Comparison of ENCODE assay signal across 11 cellular contexts in the genomic region with DNA sequence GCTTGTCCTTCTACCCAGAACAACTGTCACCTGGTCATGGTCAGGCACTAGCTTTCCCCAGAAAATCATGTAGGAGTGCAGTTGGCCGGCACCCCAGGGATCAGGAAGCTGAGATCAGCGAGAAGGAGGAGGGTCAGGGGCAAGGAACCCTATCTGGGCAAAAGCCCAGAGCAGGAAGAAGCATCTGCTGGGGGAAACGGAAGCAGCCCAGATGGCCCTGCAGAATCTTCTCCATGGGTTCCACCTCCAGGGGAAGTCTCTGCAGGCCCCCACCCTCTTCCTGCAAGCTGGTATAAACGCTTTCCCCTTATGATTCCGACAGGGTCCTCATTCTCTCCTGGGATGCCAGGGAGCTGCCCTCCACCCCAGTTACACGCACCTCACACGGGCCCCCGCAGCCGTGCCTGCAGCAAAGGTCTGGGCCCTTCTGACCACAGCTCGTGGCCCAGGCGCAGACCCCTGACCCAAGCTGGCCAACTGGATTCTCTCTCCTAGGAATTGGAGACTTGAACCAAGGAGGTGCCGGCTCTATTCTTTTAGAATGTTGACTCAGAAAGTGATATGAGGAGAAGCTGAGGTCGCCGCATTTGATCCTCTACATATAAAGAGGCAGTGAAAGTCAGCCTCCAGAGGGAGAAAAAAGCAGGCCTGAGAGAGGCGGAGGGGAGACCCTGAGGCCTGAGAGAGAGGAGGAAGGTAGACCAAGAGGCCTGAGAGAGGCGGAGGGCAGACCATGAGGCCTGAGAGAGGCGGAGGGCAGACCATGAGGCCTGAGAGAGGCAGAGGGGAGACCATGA.
A peak's percentile ranks its signal among the peaks of the same experiment; 100 is the strongest.
DNase-seq lines count a peak whose midpoint lies in the region; ATAC-seq and TF ChIP-seq lines count a peak whose summit lies in the region.
"Had no signal": no experiment of that assay in that cellular context is flagged by ENCODE, and none has a peak within 500 bp of the region (broad histone marks: within the 10 kb centered on the region; RNA-seq: fewer than 3 reads in every experiment).

No MANE protein-coding gene starts in this region.

- H4K91ac ChIP-seq in IMR-90 (ENCODE audit: insufficient read depth, low read depth, low read length), result no peak overlapping the region

- H3K36me3 Mint-ChIP-seq in activated T-helper 17 cell treated with anti-CD3 and anti-CD28 coated beads, Interleukin-2, amount 50 U/mL, for 72 hours (ENCODE audit: low read depth), result no peaks in the 10 kb centered on the region
- H3K36me3 Mint-ChIP-seq in stimulated activated effector memory CD8-positive, alpha-beta T cell treated with anti-CD3 and anti-CD28 coated beads, Interleukin-12 subunit alpha, Interleukin-12 subunit beta, amount 100 ng/mL, for 72 hours, result peaks cover 10% of the 10 kb centered on the region
- no peaks in the 10 kb centered on the region for H3K36me3 Mint-ChIP-seq in type B pancreatic cell

- no peaks in the 10 kb centered on the region for H4K20me1 ChIP-seq in IMR-90 (ENCODE audit: insufficient read depth, low read length)

- H2AFZ ChIP-seq in IMR-90 (replicated peaks; ENCODE audit: low read length, poor library complexity), result no peak overlapping the region

- peaks cover 15% of the 10 kb centered on the region for H3K4me1 ChIP-seq in IMR-90 (ENCODE audit: control insufficient read depth, insufficient read depth, low read length)

- H2BK5ac ChIP-seq in IMR-90 (ENCODE audit: low read depth, low read length, poor library complexity, severe bottlenecking), result no peak overlapping the region

- no peaks in the 10 kb centered on the region for H3K27me3 ChIP-seq in IMR-90 (ENCODE audit: control insufficient read depth, insufficient read depth, low read length)

- 0 out of 2 replicates have a peak overlapping the region, but pooled peaks have one; percentile 18 for H3K4ac ChIP-seq in IMR-90 (ENCODE audit: low read depth, low read length)

- no peak overlapping the region for H3K9ac ChIP-seq in IMR-90 (ENCODE audit: low read depth, low read length)

- no peak overlapping the region for H3K14ac ChIP-seq in IMR-90 (replicated peaks; ENCODE audit: low read depth, low read length)

- dilution Hi-C loops in IMR-90 (cut with HindIII; ENCODE audit: low sequenced_read_pairs, unreplicated experiment), result no loop called here

- DNase-seq in IMR-90, result no peak
- DNase-seq in left lobe of liver (ENCODE audit: low spot score), result no peak
- no peak for DNase-seq in stimulated activated effector memory CD8-positive, alpha-beta T cell treated with anti-CD3 and anti-CD28 coated beads, Interleukin-12 subunit alpha, Interleukin-12 subunit beta, amount 100 ng/mL, for 72 hours (ENCODE audit: low spot score in 2 of 2)
- no peak for DNase-seq in type B pancreatic cell (ENCODE audit: extremely low spot score, unreplicated experiment)
- DNase-seq in DMS153 (lab: John Stamatoyannopoulos, UW), result no peak
- DNase-seq in activated CD8-positive, alpha-beta memory T cell treated with anti-CD3 and anti-CD28 coated beads for 24 hours, result no peak
- DNase-seq: activated gamma-delta T cell, HFFc6, NCI-H345 had no signal

- H4K5ac ChIP-seq in IMR-90 (ENCODE audit: low read depth, low read length), result no peak overlapping the region

- no peak for TF ChIP-seq RAD21 in IMR-90 (IDR thresholded peaks at IDR 0.05; ENCODE audit: low read length)

- H3K56ac ChIP-seq in IMR-90 (ENCODE audit: extremely low read depth, insufficient read depth, low read length), result no peak overlapping the region

- no peak overlapping the region for H3K27ac ChIP-seq in IMR-90 (ENCODE audit: insufficient read depth, low read length)

- TF ChIP-seq CTCF in IMR-90 (conservative IDR thresholded peaks at IDR 0.05; ENCODE audit: low read depth, low read length) (no peak), type B pancreatic cell (conservative IDR thresholded peaks at IDR 0.05) (no peak)

- POLR2A ChIA-PET in IMR-90 (lab: Charles Lee; ENCODE audit: unreplicated experiment), result no interaction called here

- in situ Hi-C loops in IMR-90 (cut with MboI; ENCODE audit: low sequenced_read_pairs), result no loop called here

- peak overlapping the region; percentile 19 for H3K4me3 Mint-ChIP-seq in activated T-helper 17 cell treated with anti-CD3 and anti-CD28 coated beads, Interleukin-2, amount 50 U/mL, for 72 hours
- H3K4me3 Mint-ChIP-seq in stimulated activated effector memory CD8-positive, alpha-beta T cell treated with anti-CD3 and anti-CD28 coated beads, Interleukin-12 subunit alpha, Interleukin-12 subunit beta, amount 100 ng/mL, for 72 hours, result no peak overlapping the region
- no peak overlapping the region for H3K4me3 Mint-ChIP-seq in type B pancreatic cell
- H3K4me3 Mint-ChIP-seq: HFFc6 had no signal

- H3K4me2 ChIP-seq in IMR-90 (ENCODE audit: low read depth, low read length), result no peak overlapping the region

- no peak overlapping the region for H2AK9ac ChIP-seq in IMR-90 (replicated peaks; ENCODE audit: low read depth, low read length, poor library complexity)

- H3K36me3 ChIP-seq in IMR-90 (ENCODE audit: control insufficient read depth, insufficient read depth, low read length), result no peaks in the 10 kb centered on the region

- no peaks in the 10 kb centered on the region for H3K9me3 ChIP-seq in IMR-90 (ENCODE audit: control insufficient read depth, insufficient read depth, low read length)

- no peak overlapping the region for H4K8ac ChIP-seq in IMR-90 (ENCODE audit: low read depth in 2 of 2, low read length in 2 of 2)

- H3K4me3 ChIP-seq in IMR-90 (ENCODE audit: insufficient read depth, low read depth, low read length), result no peak overlapping the region
- H3K4me3 ChIP-seq: GM12878 had no signal

- H2BK20ac ChIP-seq in IMR-90 (ENCODE audit: low read depth, low read length), result peak overlapping the region; percentile 18; the same call in 1 of the 2 replicates

- no peak for TF ChIP-seq POLR2A in IMR-90 (IDR thresholded peaks at IDR 0.05; ENCODE audit: low read depth, low read length)

- H3K18ac ChIP-seq in IMR-90 (ENCODE audit: low read depth, low read length), result no peak overlapping the region

- peaks cover 0 to 14% of the 10 kb centered on the region in 2 experiments; a peak in 2 of 4 replicates for H3K79me1 ChIP-seq in IMR-90 (ENCODE audit: low read depth in 1 of 2, low read length in 2 of 2)

- no TSS peak for BruUV-seq in IMR-90 (replicated peaks; lab: Mats Ljungman, UMichigan)

- CTCF ChIA-PET in IMR-90 (lab: Yijun Ruan, JAX), result no interaction called here

- no CpG with 5 or more reads among the region's 17 CpGs for WGBS in IMR-90 (ENCODE audit: extremely low coverage in 2 of 2, insufficient read length in 1 of 2), 2 experiments

- ATAC-seq in IMR-90 (ENCODE audit: low read depth), result no peak
- ATAC-seq in activated T-helper 17 cell treated with anti-CD3 and anti-CD28 coated beads, Interleukin-2, amount 50 U/mL, for 72 hours (replicated peaks), result no peak
- peak; percentile 11 for ATAC-seq in left lobe of liver
- ATAC-seq in stimulated activated effector memory CD8-positive, alpha-beta T cell treated with anti-CD3 and anti-CD28 coated beads, Interleukin-12 subunit alpha, Interleukin-12 subunit beta, amount 100 ng/mL, for 72 hours, result no peak
- ATAC-seq: GM12878 had no signal

- H3K23ac ChIP-seq in IMR-90 (ENCODE audit: low read depth, low read length), result no peak overlapping the region

- intact Hi-C loops in IMR-90 (cut with micrococcal nuclease), result no loop called here

- H3K4me1 Mint-ChIP-seq in activated T-helper 17 cell treated with anti-CD3 and anti-CD28 coated beads, Interleukin-2, amount 50 U/mL, for 72 hours, result peaks cover 1% of the 10 kb centered on the region
- H3K4me1 Mint-ChIP-seq in stimulated activated effector memory CD8-positive, alpha-beta T cell treated with anti-CD3 and anti-CD28 coated beads, Interleukin-12 subunit alpha, Interleukin-12 subunit beta, amount 100 ng/mL, for 72 hours, result peaks cover 8% of the 10 kb centered on the region
- peaks cover 33% of the 10 kb centered on the region for H3K4me1 Mint-ChIP-seq in type B pancreatic cell (ENCODE audit: unreplicated experiment)

- peak overlapping the region; percentile 43; the same call in 1 of the 2 replicates for H2AK5ac ChIP-seq in IMR-90 (ENCODE audit: low read depth, low read length)

- H2BK120ac ChIP-seq in IMR-90 (ENCODE audit: low read depth, low read length), result no peak overlapping the region; the same call in 1 of the 2 replicates

- no peaks in the 10 kb centered on the region for H3K27me3 Mint-ChIP-seq in activated T-helper 17 cell treated with anti-CD3 and anti-CD28 coated beads, Interleukin-2, amount 50 U/mL, for 72 hours
- no peaks in the 10 kb centered on the region for H3K27me3 Mint-ChIP-seq in type B pancreatic cell

- H3K27ac Mint-ChIP-seq in activated T-helper 17 cell treated with anti-CD3 and anti-CD28 coated beads, Interleukin-2, amount 50 U/mL, for 72 hours, result peak overlapping the region; percentile 29
- H3K27ac Mint-ChIP-seq in stimulated activated effector memory CD8-positive, alpha-beta T cell treated with anti-CD3 and anti-CD28 coated beads, Interleukin-12 subunit alpha, Interleukin-12 subunit beta, amount 100 ng/mL, for 72 hours, result peak overlapping the region; percentile 26
- H3K27ac Mint-ChIP-seq in type B pancreatic cell, result no peak overlapping the region

- peaks cover 20% of the 10 kb centered on the region for H3K9me1 ChIP-seq in IMR-90 (ENCODE audit: insufficient read depth, low read length)

- H2BK15ac ChIP-seq in IMR-90 (ENCODE audit: low read depth, low read length), result no peak overlapping the region

- H3K9me3 Mint-ChIP-seq in activated T-helper 17 cell treated with anti-CD3 and anti-CD28 coated beads, Interleukin-2, amount 50 U/mL, for 72 hours, result no peaks in the 10 kb centered on the region
- H3K9me3 Mint-ChIP-seq in stimulated activated effector memory CD8-positive, alpha-beta T cell treated with anti-CD3 and anti-CD28 coated beads, Interleukin-12 subunit alpha, Interleukin-12 subunit beta, amount 100 ng/mL, for 72 hours, result no peaks in the 10 kb centered on the region
- no peaks in the 10 kb centered on the region for H3K9me3 Mint-ChIP-seq in type B pancreatic cell
- H3K9me3 Mint-ChIP-seq: HFFc6 had no signal

TF ChIP-seq in IMR-90, 13 proteins besides CTCF, POLR2A, EP300 and RAD21 (continues in another document):
- TF ChIP-seq CEBPB (IDR thresholded peaks at IDR 0.05; ENCODE audit: low read depth, low read length) (no peak), NFE2L2 (IDR thresholded peaks at IDR 0.05; ENCODE audit: low read depth, low read length) (no peak), USF2 (IDR thresholded peaks at IDR 0.05; ENCODE audit: low read depth, low read length) (no peak), MXI1 (IDR thresholded peaks at IDR 0.05; ENCODE audit: borderline replicate concordance, low read depth, low read length) (no peak), SMC3 (IDR thresholded peaks at IDR 0.05; ENCODE audit: low read depth, low read length) (no peak), CHD1 (IDR thresholded peaks at IDR 0.05; ENCODE audit: low read depth, low read length) (no peak), RFX5 (IDR thresholded peaks at IDR 0.05; ENCODE audit: low read depth, low read length) (no peak)
